In the genomic region with DNA sequence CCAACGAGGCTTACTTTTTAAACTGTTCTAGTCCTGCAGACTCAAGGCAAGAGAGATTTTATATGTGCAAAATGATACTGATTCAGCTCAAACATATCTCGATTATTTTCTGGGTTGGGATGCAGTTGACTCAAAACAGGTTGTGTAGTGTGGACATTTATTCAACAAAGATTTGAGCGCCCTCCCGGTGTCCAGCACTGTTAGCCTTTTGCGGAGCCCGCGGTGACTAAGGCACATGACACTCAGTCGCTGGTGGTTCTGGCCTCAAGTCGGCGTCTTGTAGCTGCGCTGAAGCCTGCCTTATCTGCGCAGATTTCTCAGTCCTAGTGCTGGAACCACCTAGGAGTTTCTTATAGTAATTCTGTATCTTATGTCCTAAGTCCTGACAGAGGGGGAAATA, we compare ENCODE assay signal across 2 cellular contexts.
A peak's percentile ranks its signal among the peaks of the same experiment; 100 is the strongest.
TF ChIP-seq lines count a peak whose summit lies in the region.

No MANE protein-coding gene starts in this region.

TF ChIP-seq in HEK293, 187 proteins besides CTCF, POLR2A, EP300 and RAD21 (continued from another document):
- TF ChIP-seq ZNF610 (tag by site-specific recombination; IDR thresholded peaks at IDR 0.05; ENCODE audit: borderline replicate concordance) (no peak), ZSCAN30 (tag by site-specific recombination; IDR thresholded peaks at IDR 0.05) (peak; percentile 27; the same call in 1 of the 2 replicates), ZNF112 (tag by site-specific recombination; IDR thresholded peaks at IDR 0.05) (no peak), KLF8 (tag by site-specific recombination; IDR thresholded peaks at IDR 0.05) (no peak), ZNF585B (tag by site-specific recombination; IDR thresholded peaks at IDR 0.05) (no peak), ZNF600 (tag by site-specific recombination; IDR thresholded peaks at IDR 0.05) (peak; percentile 80), ZNF571 (tag by site-specific recombination; IDR thresholded peaks at IDR 0.05) (no peak), ZNF2 (tag by site-specific recombination; IDR thresholded peaks at IDR 0.05) (peak; percentile 44; the same call in 1 of the 2 replicates), FEZF1 (tag by site-specific recombination; IDR thresholded peaks at IDR 0.05) (peak; percentile 79), ZNF558 (tag by site-specific recombination; IDR thresholded peaks at IDR 0.05) (no peak), ZNF10 (tag by site-specific recombination; IDR thresholded peaks at IDR 0.05) (no peak), ZNF654 (tag by site-specific recombination; IDR thresholded peaks at IDR 0.05; ENCODE audit: low read depth) (peak; percentile 30), ZNF560 (tag by site-specific recombination; IDR thresholded peaks at IDR 0.05; ENCODE audit: borderline replicate concordance) (no peak), MZF1 (tag by site-specific recombination; IDR thresholded peaks at IDR 0.05; ENCODE audit: borderline replicate concordance) (peak; percentile 97), ZNF501 (tag by site-specific recombination; IDR thresholded peaks at IDR 0.05) (0 out of 2 replicates have a peak, but pooled peaks have one; percentile 8), PRDM1 (tag by site-specific recombination; IDR thresholded peaks at IDR 0.05) (no peak)
- TF ChIP-seq, protein P1, sequence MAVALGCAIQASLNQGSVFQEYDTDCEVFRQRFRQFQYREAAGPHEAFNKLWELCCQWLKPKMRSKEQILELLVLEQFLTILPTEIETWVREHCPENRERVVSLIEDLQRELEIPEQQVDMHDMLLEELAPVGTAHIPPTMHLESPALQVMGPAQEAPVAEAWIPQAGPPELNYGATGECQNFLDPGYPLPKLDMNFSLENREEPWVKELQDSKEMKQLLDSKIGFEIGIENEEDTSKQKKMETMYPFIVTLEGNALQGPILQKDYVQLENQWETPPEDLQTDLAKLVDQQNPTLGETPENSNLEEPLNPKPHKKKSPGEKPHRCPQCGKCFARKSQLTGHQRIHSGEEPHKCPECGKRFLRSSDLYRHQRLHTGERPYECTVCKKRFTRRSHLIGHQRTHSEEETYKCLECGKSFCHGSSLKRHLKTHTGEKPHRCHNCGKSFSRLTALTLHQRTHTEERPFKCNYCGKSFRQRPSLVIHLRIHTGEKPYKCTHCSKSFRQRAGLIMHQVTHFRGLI (tag by site-specific recombination; IDR thresholded peaks at IDR 0.05) = no peak
- TF ChIP-seq, protein P2, sequence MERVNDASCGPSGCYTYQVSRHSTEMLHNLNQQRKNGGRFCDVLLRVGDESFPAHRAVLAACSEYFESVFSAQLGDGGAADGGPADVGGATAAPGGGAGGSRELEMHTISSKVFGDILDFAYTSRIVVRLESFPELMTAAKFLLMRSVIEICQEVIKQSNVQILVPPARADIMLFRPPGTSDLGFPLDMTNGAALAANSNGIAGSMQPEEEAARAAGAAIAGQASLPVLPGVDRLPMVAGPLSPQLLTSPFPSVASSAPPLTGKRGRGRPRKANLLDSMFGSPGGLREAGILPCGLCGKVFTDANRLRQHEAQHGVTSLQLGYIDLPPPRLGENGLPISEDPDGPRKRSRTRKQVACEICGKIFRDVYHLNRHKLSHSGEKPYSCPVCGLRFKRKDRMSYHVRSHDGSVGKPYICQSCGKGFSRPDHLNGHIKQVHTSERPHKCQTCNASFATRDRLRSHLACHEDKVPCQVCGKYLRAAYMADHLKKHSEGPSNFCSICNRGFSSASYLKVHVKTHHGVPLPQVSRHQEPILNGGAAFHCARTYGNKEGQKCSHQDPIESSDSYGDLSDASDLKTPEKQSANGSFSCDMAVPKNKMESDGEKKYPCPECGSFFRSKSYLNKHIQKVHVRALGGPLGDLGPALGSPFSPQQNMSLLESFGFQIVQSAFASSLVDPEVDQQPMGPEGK (tag by site-specific recombination; IDR thresholded peaks at IDR 0.05) = no peak
- TF ChIP-seq, protein P3, sequence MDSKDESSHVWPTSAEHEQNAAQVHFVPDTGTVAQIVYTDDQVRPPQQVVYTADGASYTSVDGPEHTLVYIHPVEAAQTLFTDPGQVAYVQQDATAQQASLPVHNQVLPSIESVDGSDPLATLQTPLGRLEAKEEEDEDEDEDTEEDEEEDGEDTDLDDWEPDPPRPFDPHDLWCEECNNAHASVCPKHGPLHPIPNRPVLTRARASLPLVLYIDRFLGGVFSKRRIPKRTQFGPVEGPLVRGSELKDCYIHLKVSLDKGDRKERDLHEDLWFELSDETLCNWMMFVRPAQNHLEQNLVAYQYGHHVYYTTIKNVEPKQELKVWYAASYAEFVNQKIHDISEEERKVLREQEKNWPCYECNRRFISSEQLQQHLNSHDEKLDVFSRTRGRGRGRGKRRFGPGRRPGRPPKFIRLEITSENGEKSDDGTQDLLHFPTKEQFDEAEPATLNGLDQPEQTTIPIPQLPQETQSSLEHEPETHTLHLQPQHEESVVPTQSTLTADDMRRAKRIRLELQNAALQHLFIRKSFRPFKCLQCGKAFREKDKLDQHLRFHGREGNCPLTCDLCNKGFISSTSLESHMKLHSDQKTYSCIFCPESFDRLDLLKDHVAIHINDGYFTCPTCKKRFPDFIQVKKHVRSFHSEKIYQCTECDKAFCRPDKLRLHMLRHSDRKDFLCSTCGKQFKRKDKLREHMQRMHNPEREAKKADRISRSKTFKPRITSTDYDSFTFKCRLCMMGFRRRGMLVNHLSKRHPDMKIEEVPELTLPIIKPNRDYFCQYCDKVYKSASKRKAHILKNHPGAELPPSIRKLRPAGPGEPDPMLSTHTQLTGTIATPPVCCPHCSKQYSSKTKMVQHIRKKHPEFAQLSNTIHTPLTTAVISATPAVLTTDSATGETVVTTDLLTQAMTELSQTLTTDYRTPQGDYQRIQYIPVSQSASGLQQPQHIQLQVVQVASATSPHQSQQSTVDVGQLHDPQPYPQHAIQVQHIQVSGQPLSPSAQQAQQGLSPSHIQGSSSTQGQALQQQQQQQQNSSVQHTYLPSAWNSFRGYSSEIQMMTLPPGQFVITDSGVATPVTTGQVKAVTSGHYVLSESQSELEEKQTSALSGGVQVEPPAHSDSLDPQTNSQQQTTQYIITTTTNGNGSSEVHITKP (tag by site-specific recombination; IDR thresholded peaks at IDR 0.05) = no peak
TF ChIP-seq in HEK293: peak in this region for 8.

TF ChIP-seq in endothelial cell of umbilical vein, 7 proteins besides CTCF, POLR2A, EP300 and RAD21 (continued from another document):
- TF ChIP-seq FOS (IDR thresholded peaks at IDR 0.05; ENCODE audit: borderline replicate concordance, insufficient read depth, low read length) = peak; percentile 8
- TF ChIP-seq EZH2 (IDR thresholded peaks at IDR 0.05; ENCODE audit: borderline replicate concordance, low read depth, low read length, severe bottlenecking) = no peak
